18 cellular contexts compared by ENCODE assay signal in the genomic region with DNA sequence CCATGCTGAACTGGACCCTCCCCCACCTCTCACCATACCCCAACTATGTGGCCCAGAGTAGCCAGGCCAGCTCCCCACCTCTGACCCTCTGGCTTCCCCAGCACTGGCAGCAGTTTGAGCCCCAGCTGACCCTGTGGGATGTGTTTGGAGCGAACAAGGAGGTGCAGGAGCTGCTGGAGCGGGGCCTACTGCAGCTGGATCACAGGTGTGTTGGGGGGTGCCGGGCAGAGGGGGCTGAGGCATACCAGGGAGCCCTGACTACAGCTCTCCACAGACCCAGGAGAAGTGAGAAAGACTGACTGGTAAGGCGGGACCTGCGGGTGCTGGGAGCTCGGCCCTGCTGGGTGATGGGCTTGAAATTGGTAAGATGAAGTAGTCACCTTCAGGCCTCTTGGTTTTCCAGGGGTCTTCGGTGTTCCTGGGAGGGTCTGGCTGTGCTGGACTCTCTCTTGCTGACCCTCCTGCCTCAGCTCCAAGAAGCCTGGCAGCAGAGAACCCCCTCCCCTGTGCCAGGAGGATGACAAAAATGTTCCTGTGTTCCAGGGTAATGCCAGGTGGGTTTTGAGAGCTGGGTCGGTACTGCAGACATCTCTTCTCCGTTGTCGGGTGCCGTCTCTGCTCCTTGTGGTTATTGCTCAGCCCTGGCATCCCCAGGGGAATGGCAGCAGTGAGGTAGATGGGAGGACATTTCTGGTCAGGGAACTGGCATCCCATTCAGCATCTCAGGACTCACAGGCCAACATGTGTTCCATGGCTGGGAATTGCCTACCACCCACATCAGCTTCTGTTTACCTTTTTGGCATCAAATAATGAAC. TPM values are rescaled to one million over a fixed set of nuclear protein-coding genes. Genes with fewer than 3 reads are reported as not detected.
"Had no signal": no experiment of that assay in that cellular context is flagged by ENCODE, and none has a peak within 500 bp of the region (broad histone marks: within the 10 kb centered on the region; RNA-seq: fewer than 3 reads in every experiment).

No MANE protein-coding gene starts in this region.

- H3K27me3 ChIP-seq: SJSA1, uterus had no signal

- DNase-seq: activated CD4-positive, alpha-beta T cell treated with anti-CD3 and anti-CD28 coated beads, Interleukin-2, amount 50 U/mL, for 4 hours; activated effector memory CD4-positive, alpha-beta T cell treated with anti-CD3 and anti-CD28 coated beads, Interleukin-2, amount 50 U/mL, for 16 hours; activated naive CD8-positive, alpha-beta T cell treated with anti-CD3 and anti-CD28 coated beads, Interleukin-2, amount 10 ng/mL, durations not matched to agents 7 days and 5 days; cerebellar nuclear complex; head of caudate nucleus; left cardiac atrium; midbrain; uterus had no signal

- H3K4me2 ChIP-seq: smooth muscle cell had no signal

- H3K36me3 ChIP-seq: uterus had no signal

- H3K9me3 ChIP-seq: SJSA1, thoracic aorta, uterus had no signal

- H3K9me3 Mint-ChIP-seq: activated naive CD8-positive, alpha-beta T cell treated with anti-CD3 and anti-CD28 coated beads, Interleukin-2, amount 10 ng/mL, durations not matched to agents 7 days and 5 days; stimulated activated naive CD8-positive, alpha-beta T cell treated with anti-CD3 and anti-CD28 coated beads, Interleukin-15, Interleukin-2, amounts not matched to agents 100 ng/mL and 50 ng/mL, for 24 hours had no signal

- H3K27ac ChIP-seq: SJSA1 had no signal

- ATAC-seq: activated CD4-positive, CD25-positive, alpha-beta regulatory T cell treated with anti-CD3 and anti-CD28 coated beads, Interleukin-2, amount 50 U/mL, for 24 hours; left cardiac atrium had no signal

- H3K4me3 ChIP-seq: lung, SJSA1, smooth muscle cell, thoracic aorta, uterus had no signal

- H3K4me3 Mint-ChIP-seq: activated naive CD8-positive, alpha-beta T cell treated with anti-CD3 and anti-CD28 coated beads, Interleukin-2, amount 10 ng/mL, durations not matched to agents 7 days and 5 days; stimulated activated naive CD8-positive, alpha-beta T cell treated with anti-CD3 and anti-CD28 coated beads, Interleukin-15, Interleukin-2, amounts not matched to agents 100 ng/mL and 50 ng/mL, for 24 hours had no signal

- H3K27me3 Mint-ChIP-seq: activated naive CD8-positive, alpha-beta T cell treated with anti-CD3 and anti-CD28 coated beads, Interleukin-2, amount 10 ng/mL, durations not matched to agents 7 days and 5 days; stimulated activated naive CD8-positive, alpha-beta T cell treated with anti-CD3 and anti-CD28 coated beads, Interleukin-15, Interleukin-2, amounts not matched to agents 100 ng/mL and 50 ng/mL, for 24 hours had no signal

- H3K27ac Mint-ChIP-seq: activated naive CD8-positive, alpha-beta T cell treated with anti-CD3 and anti-CD28 coated beads, Interleukin-2, amount 10 ng/mL, durations not matched to agents 7 days and 5 days; stimulated activated naive CD8-positive, alpha-beta T cell treated with anti-CD3 and anti-CD28 coated beads, Interleukin-15, Interleukin-2, amounts not matched to agents 100 ng/mL and 50 ng/mL, for 24 hours had no signal

RNA-seq across cellular contexts. Expression of gene CHAD, which starts 15.9 kb away (rescaled TPM):
- total RNA-seq: activated naive CD8-positive, alpha-beta T cell treated with anti-CD3 and anti-CD28 coated beads, Interleukin-2, amount 10 ng/mL, durations not matched to agents 7 days and 5 days; epithelial cell of proximal tubule; frontal cortex; SJSA1; smooth muscle cell; T-helper 2 cell treated with Interferon-gamma antibody and Interleukin-4, amounts not matched to agents 100 ng/mL and 5 ng/mL, for 36 hours; thoracic aorta; uterus had no signal

RNA-seq across cellular contexts. Expression of gene MYCBPAP, which starts 23.7 kb away (rescaled TPM):
- total RNA-seq: SJSA1 had no signal

RNA-seq across cellular contexts. Expression of gene EPN3, which starts 48.0 kb away (rescaled TPM):
- total RNA-seq: activated naive CD8-positive, alpha-beta T cell treated with anti-CD3 and anti-CD28 coated beads, Interleukin-2, amount 10 ng/mL, durations not matched to agents 7 days and 5 days; aorta; T-helper 2 cell treated with Interferon-gamma antibody and Interleukin-4, amounts not matched to agents 100 ng/mL and 5 ng/mL, for 36 hours had no signal
